Comparison of ENCODE assay signal across 14 cellular contexts in genomic region chr4:138226351-138226750, GRCh38.
"Had no signal": no experiment of that assay in that cellular context is flagged by ENCODE, and none has a peak within 500 bp of the region (broad histone marks: within the 10 kb centered on the region; RNA-seq: fewer than 3 reads in every experiment).

No MANE protein-coding gene starts in this region.

- H3K27ac ChIP-seq: cardiac muscle cell, colonic mucosa, gastroesophageal sphincter, ovary, thoracic aorta had no signal

- ATAC-seq: activated CD8-positive, alpha-beta T cell treated with anti-CD3 and anti-CD28 coated beads, Interleukin-2, amount 10 ng/mL, durations not matched to agents 7 days and 5 days; gastroesophageal sphincter; left ventricle myocardium superior; stimulated activated naive CD8-positive, alpha-beta T cell treated with anti-CD3 and anti-CD28 coated beads, Interleukin-15, amount 100 ng/mL, for 72 hours had no signal

- H3K36me3 ChIP-seq: cardiac muscle cell, colonic mucosa, gastroesophageal sphincter, ovary, thoracic aorta had no signal

- H3K9me3 ChIP-seq: colonic mucosa, gastroesophageal sphincter, ovary, thoracic aorta had no signal

- H3K27me3 ChIP-seq: cardiac muscle cell, colonic mucosa, gastroesophageal sphincter, ovary had no signal

- DNase-seq: activated CD4-positive, alpha-beta T cell treated with anti-CD3 and anti-CD28 coated beads for 48 hours; activated CD8-positive, alpha-beta T cell treated with anti-CD3 and anti-CD28 coated beads, Interleukin-2, amount 10 ng/mL, durations not matched to agents 7 days and 5 days; activated naive CD4-positive, alpha-beta T cell; colonic mucosa; effector CD4-positive, alpha-beta T cell; left ventricle myocardium superior; mesendoderm; ovary; stimulated activated CD4-positive, alpha-beta T cell treated with anti-CD3 and anti-CD28 coated beads, Interleukin-15, amount 100 ng/mL, for 24 hours; stimulated activated CD4-positive, alpha-beta T cell treated with anti-CD3 and anti-CD28 coated beads, Interleukin-4, amount 100 ng/mL, for 4 hours; stimulated activated naive CD8-positive, alpha-beta T cell treated with anti-CD3 and anti-CD28 coated beads, Interleukin-15, amount 100 ng/mL, for 72 hours had no signal

- H3K4me3 ChIP-seq: cardiac muscle cell, colonic mucosa, gastroesophageal sphincter, ovary, thoracic aorta had no signal
